8 cellular contexts compared by ENCODE assay signal in the genomic region with DNA sequence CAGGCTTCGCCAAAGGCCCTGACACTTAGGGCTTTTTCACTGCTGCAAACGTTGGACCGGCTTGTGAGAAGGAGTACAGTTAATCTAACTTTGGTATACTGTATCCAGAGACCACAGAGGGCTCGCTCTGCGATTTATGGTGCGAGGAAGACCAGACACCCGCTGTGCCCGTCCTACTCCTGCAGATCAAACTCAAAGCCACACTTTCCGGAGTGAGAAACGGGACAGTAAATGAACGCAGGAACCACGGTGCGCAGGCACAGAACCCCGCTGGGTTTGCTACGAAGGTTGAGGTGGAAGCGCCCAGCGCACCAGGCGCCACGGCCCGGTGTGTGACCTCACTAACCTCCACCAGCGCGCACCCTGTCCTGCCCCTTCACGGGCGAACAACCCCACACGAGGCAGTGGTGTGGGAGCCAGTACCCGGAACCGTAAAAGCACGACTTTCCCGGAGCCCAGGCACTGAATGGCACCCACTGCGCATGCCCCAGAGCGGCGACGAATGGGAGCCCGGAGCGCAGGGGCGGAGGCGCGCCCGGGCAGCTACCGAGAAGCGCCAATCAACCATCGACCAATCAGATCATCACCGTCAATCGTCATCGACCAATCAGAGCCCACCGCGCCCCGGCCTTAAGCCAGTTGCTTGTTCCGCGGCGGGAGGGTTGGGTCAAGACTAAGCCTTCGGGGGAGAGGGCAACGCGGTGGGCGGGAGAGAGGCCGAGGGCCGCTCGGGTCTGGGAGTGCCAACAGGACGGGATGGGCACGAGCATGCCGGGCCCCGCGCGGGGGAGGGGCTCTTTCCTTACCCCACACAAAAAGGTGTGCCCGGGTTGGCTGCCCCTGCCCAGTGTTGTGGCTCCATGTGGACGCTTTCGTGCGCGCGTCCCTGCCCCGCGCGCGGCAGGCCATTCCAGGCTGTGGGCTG. TPM values are rescaled to one million over a fixed set of nuclear protein-coding genes. Genes with fewer than 3 reads are reported as not detected.
DNase-seq lines count a peak whose midpoint lies in the region; ATAC-seq and TF ChIP-seq lines count a peak whose summit lies in the region.

No MANE protein-coding gene starts in this region.

- intact Hi-C loops in PC-3 (cut with micrococcal nuclease), result loop anchor here (2.0 kb wide), 1 partner anchor 64 kb away; no protein-coding TSS in a partner anchor
- intact Hi-C loops in esophagus muscularis mucosa (cut with DNase I), result no loop called here

- TSS peak; percentile 91 for BruUV-seq in PC-3 (replicated peaks; lab: Mats Ljungman, UMichigan)

- peak overlapping the region; percentile 70 for H3K27ac ChIP-seq in PC-3 (ENCODE audit: low read length)
- peak overlapping the region; percentile 58 to 89 (median 82) for H3K27ac ChIP-seq in esophagus muscularis mucosa (replicated peaks in 1 of 4)
- peak overlapping the region; percentile 53 for H3K27ac ChIP-seq in muscle layer of colon (ENCODE audit: low read depth, low read length)

- peak overlapping the region; percentile 98 for H3K4me2 ChIP-seq in PC-3 (ENCODE audit: low read length)

- 55% methylated on average over 39 of the region's 74 CpGs for WGBS in esophagus muscularis mucosa

- peak overlapping the region; percentile 81 for H3K4me3 ChIP-seq in Jurkat, Clone E6-1 (ENCODE audit: low read length)
- H3K4me3 ChIP-seq in PC-3 (ENCODE audit: low read length), result peak overlapping the region; percentile 95
- H3K4me3 ChIP-seq in esophagus muscularis mucosa, result peak overlapping the region; percentile 56 to 71 (median 61)
- peak overlapping the region; percentile 59 to 66 for H3K4me3 ChIP-seq in muscle layer of colon (ENCODE audit: low read depth in 1 of 2, low read length in 2 of 2)

- H3K4me3 Mint-ChIP-seq in activated T-cell treated with anti-CD3 and anti-CD28 coated beads, Interleukin-2, amount 50 U/mL, for 24 hours, result peak overlapping the region; percentile 89

- DNase-seq in DMS53 (lab: John Stamatoyannopoulos, UW), result peak; percentile 97
- DNase-seq in Jurkat, Clone E6-1 (ENCODE audit: low read depth, low spot score), result peak; percentile 90
- DNase-seq in PC-3, result peak; percentile 94
- DNase-seq in activated T-cell treated with anti-CD3 and anti-CD28 coated beads, Interleukin-2, amount 50 U/mL, for 24 hours, result peak; percentile 88
- DNase-seq in esophagus muscularis mucosa (ENCODE audit: extremely low spot score), result peak; percentile 95
- DNase-seq in stimulated activated CD8-positive, alpha-beta memory T cell treated with anti-CD3 and anti-CD28 coated beads, Interleukin-7, amount 100 ng/mL, for 1 hour (ENCODE audit: low read depth in 2 of 2), result peak; percentile 69 to 73

- peaks cover 18% of the 10 kb centered on the region for H3K79me2 ChIP-seq in PC-3 (ENCODE audit: low read length)

- no peak for TF ChIP-seq POLR2A in esophagus muscularis mucosa (IDR thresholded peaks at IDR 0.05; ENCODE audit: low read depth)

- H3K9ac ChIP-seq in PC-3 (ENCODE audit: low read length) (peak overlapping the region; percentile 90), muscle layer of colon (ENCODE audit: low read length) (peak overlapping the region; percentile 67)

- H3K27me3 ChIP-seq in PC-3 (ENCODE audit: low read length) (no peaks in the 10 kb centered on the region), esophagus muscularis mucosa (no peaks in the 10 kb centered on the region), muscle layer of colon (ENCODE audit: control insufficient read depth in 1 of 2, insufficient read depth in 2 of 2, low read length in 2 of 2) (no peaks in the 10 kb centered on the region)

- H3K4me1 ChIP-seq in PC-3 (ENCODE audit: insufficient read depth, low read length) (peaks cover 3% of the 10 kb centered on the region; the same call in 1 of the 2 replicates), esophagus muscularis mucosa (peaks cover 0 to 7% (median 6%) of the 10 kb centered on the region in 4 donors), muscle layer of colon (ENCODE audit: insufficient read depth, low read length) (no peaks in the 10 kb centered on the region)

- H3F3A ChIP-seq in PC-3 (ENCODE audit: low read length, unreplicated experiment), result no peaks in the 10 kb centered on the region

- TF ChIP-seq EP300 in esophagus muscularis mucosa (IDR thresholded peaks at IDR 0.05), result no peak

- no peaks in the 10 kb centered on the region for H3K9me2 ChIP-seq in PC-3 (replicated peaks; ENCODE audit: low read length)

- H4K20me1 ChIP-seq in PC-3 (ENCODE audit: low read length), result no peaks in the 10 kb centered on the region

- no peaks in the 10 kb centered on the region for H3K9me3 ChIP-seq in PC-3 (ENCODE audit: low read length)
- no peaks in the 10 kb centered on the region for H3K9me3 ChIP-seq in esophagus muscularis mucosa
- H3K9me3 ChIP-seq in muscle layer of colon (ENCODE audit: low read length), result no peaks in the 10 kb centered on the region

- CTCF ChIA-PET in PC-3 (lab: Charles Lee), result no interaction called here

- peaks cover 2% of the 10 kb centered on the region for H3K27me3 Mint-ChIP-seq in activated T-cell treated with anti-CD3 and anti-CD28 coated beads, Interleukin-2, amount 50 U/mL, for 24 hours

- ATAC-seq in GM21717 (IDR thresholded peaks at IDR 0.05; ENCODE audit: unreplicated experiment) (peak; percentile 93), PC-3 (peak; percentile 88)

- TF ChIP-seq CTCF in PC-3 (conservative IDR thresholded peaks at IDR 0.05; ENCODE audit: low read depth, low read length) (no peak), esophagus muscularis mucosa (IDR thresholded peaks at IDR 0.05) (no peak)

- no peaks in the 10 kb centered on the region for H3K9me3 Mint-ChIP-seq in activated T-cell treated with anti-CD3 and anti-CD28 coated beads, Interleukin-2, amount 50 U/mL, for 24 hours

- H3K36me3 ChIP-seq in PC-3 (ENCODE audit: low read depth, low read length) (no peaks in the 10 kb centered on the region), esophagus muscularis mucosa (no peaks in the 10 kb centered on the region), muscle layer of colon (ENCODE audit: insufficient read depth, low read length) (no peaks in the 10 kb centered on the region)

- POLR2A ChIA-PET in PC-3 (lab: Charles Lee; ENCODE audit: unreplicated experiment), result interaction anchor here (0.6 kb wide), 1 partner anchor 385 kb away, joined by 5 read pairs; no protein-coding TSS in a partner anchor

- peak overlapping the region; percentile 94 for H3K27ac Mint-ChIP-seq in activated T-cell treated with anti-CD3 and anti-CD28 coated beads, Interleukin-2, amount 50 U/mL, for 24 hours

- H2AFZ ChIP-seq in PC-3 (ENCODE audit: low read length), result peak overlapping the region; percentile 93

- H3K4me1 Mint-ChIP-seq in activated T-cell treated with anti-CD3 and anti-CD28 coated beads, Interleukin-2, amount 50 U/mL, for 24 hours (ENCODE audit: low read depth), result peaks cover 11% of the 10 kb centered on the region

- peaks cover 8% of the 10 kb centered on the region for H3K36me3 Mint-ChIP-seq in activated T-cell treated with anti-CD3 and anti-CD28 coated beads, Interleukin-2, amount 50 U/mL, for 24 hours (ENCODE audit: low read depth)

RNA-seq across cellular contexts. Expression of a gene that starts 21.3 kb away (rescaled TPM):
- 23.5 TPM for polyA plus RNA-seq in Jurkat, Clone E6-1 (2012; ENCODE audit: insufficient read depth, insufficient read length)
- total RNA-seq in PC-3 (2014; rRNA removed), result 27.2 and 34.8 TPM in 2 replicates
- 10 to 100 TPM; 68.1 to 77.9 (median 72.7) TPM for total RNA-seq in esophagus muscularis mucosa

RNA-seq across cellular contexts. Expression of a gene that starts 22.6 kb away (rescaled TPM):
- 51.9 TPM for polyA plus RNA-seq in Jurkat, Clone E6-1 (2012; ENCODE audit: insufficient read depth, insufficient read length)
- total RNA-seq in PC-3 (2014; rRNA removed) (54.2 TPM in 2 replicates), esophagus muscularis mucosa (10 to 100 TPM; 27.8 to 43.8 (median 32.4) TPM)

RNA-seq across cellular contexts. Expression of a gene that starts 27.2 kb away (rescaled TPM):
- 51.5 TPM for polyA plus RNA-seq in Jurkat, Clone E6-1 (2012; ENCODE audit: insufficient read depth, insufficient read length)
- total RNA-seq in PC-3 (2014; rRNA removed) (0.07 and 0.69 TPM in 2 replicates), esophagus muscularis mucosa (10 to 100 TPM; 15.9 to 26.6 (median 23.8) TPM)

RNA-seq across cellular contexts. Expression of a gene that starts 42.2 kb away (rescaled TPM):
- 5.6 TPM for polyA plus RNA-seq in Jurkat, Clone E6-1 (2012; ENCODE audit: insufficient read depth, insufficient read length)
- total RNA-seq in PC-3 (2014; rRNA removed), result 5.3 and 7.1 TPM in 2 replicates
- 1 to 10 TPM; 1.2 to 5.1 (median 2.9) TPM for total RNA-seq in esophagus muscularis mucosa

RNA-seq across cellular contexts. Expression of a gene that starts 57.8 kb away (rescaled TPM):
- 12.5 TPM for polyA plus RNA-seq in Jurkat, Clone E6-1 (2012; ENCODE audit: insufficient read depth, insufficient read length)
- total RNA-seq in PC-3 (2014; rRNA removed) (46.9 and 56.9 TPM in 2 replicates), esophagus muscularis mucosa (100 to 1,000 TPM in 3 of 4 donors, 10 to 100 TPM in 1; 99.9 to 181 (median 150) TPM)

Comparison
In these comparisons a context has a peak if more than half of its experiments do, and no peak if none do; other contexts are left out.
1. Peak in every context shown above with its lines: DNase-seq, ATAC-seq, H3K4me3 ChIP-seq and H3K27ac ChIP-seq.